Comparison of ENCODE assay signal across 13 cellular contexts in genomic region chr7:108189733-108190388, GRCh38. TPM values are rescaled to one million over a fixed set of nuclear protein-coding genes. Genes with fewer than 3 reads are reported as not detected.
A peak's percentile ranks its signal among the peaks of the same experiment; 100 is the strongest.
DNase-seq lines count a peak whose midpoint lies in the region; ATAC-seq, FAIRE-seq and TF ChIP-seq lines count a peak whose summit lies in the region.
"Had no signal": no experiment of that assay in that cellular context is flagged by ENCODE, and none has a peak within 500 bp of the region (broad histone marks: within the 10 kb centered on the region; RNA-seq: fewer than 3 reads in every experiment).

No MANE protein-coding gene starts in this region.

- no peak overlapping the region for H2AFZ ChIP-seq in smooth muscle cell (ENCODE audit: low read depth)

- DNase-seq in A549 (ENCODE audit: low read depth in 1 of 2, low spot score in 1 of 2): no peak
- DNase-seq in stimulated activated CD4-positive, alpha-beta T cell treated with anti-CD3 and anti-CD28 coated beads, Interleukin-1b, Interleukin-23, amount 100 ng/mL, for 48 hours: no peak
- DNase-seq in iPS-NIHi11 (ENCODE audit: low spot score): no peak
- no peak for DNase-seq in T1000 (lab: John Stamatoyannopoulos, UW)
- DNase-seq in smooth muscle cell (lab: John Stamatoyannopoulos, UW; ENCODE audit: unreplicated experiment): no peak
- DNase-seq: left cardiac atrium, NCI-H2227 treated with DMSO at 0.1 percent for 48 hours, SHP77 had no signal

- H3K4me3 ChIP-seq in A549: no peak overlapping the region
- H3K4me3 ChIP-seq in smooth muscle cell: no peak overlapping the region
- H3K4me3 ChIP-seq: vagina had no signal

- TF ChIP-seq EP300 in A549 (IDR thresholded peaks at IDR 0.05): no peak

- H3K27ac ChIP-seq in A549: no peak overlapping the region
- H3K27ac ChIP-seq in smooth muscle cell (ENCODE audit: low read depth): no peak overlapping the region
- H3K27ac ChIP-seq: vagina had no signal

- TF ChIP-seq CTCF in A549 (IDR thresholded peaks at IDR 0.05) (no peak), smooth muscle cell (IDR thresholded peaks at IDR 0.05; ENCODE audit: borderline replicate concordance, insufficient read depth, poor library complexity, severe bottlenecking) (no peak)

- ATAC-seq in A549 (no peak), GM18867 (IDR thresholded peaks at IDR 0.05; ENCODE audit: unreplicated experiment) (peak; percentile 90), GM21723 (IDR thresholded peaks at IDR 0.05; ENCODE audit: unreplicated experiment) (peak; percentile 95), HG03342 (IDR thresholded peaks at IDR 0.05; ENCODE audit: unreplicated experiment) (peak; percentile 92)
- ATAC-seq: left cardiac atrium had no signal

- FAIRE-seq in A549 (lab: Jason Lieb, UNC): no peak

- H3K4me2 ChIP-seq in A549: no peak overlapping the region
- H3K4me2 ChIP-seq in smooth muscle cell: no peak overlapping the region

- no peak for TF ChIP-seq RAD21 in A549 (conservative IDR thresholded peaks at IDR 0.05 in 1 of 2, IDR thresholded peaks at IDR 0.05 in 1 of 2)

- no peaks in the 10 kb centered on the region for H3K79me2 ChIP-seq in smooth muscle cell (ENCODE audit: low read depth)

- peaks cover 8% of the 10 kb centered on the region for H3K4me1 ChIP-seq in A549
- no peaks in the 10 kb centered on the region for H3K4me1 ChIP-seq in smooth muscle cell (ENCODE audit: low read depth)
- H3K4me1 ChIP-seq: vagina had no signal

- H3K36me3 ChIP-seq in smooth muscle cell (ENCODE audit: low read depth): no peaks in the 10 kb centered on the region
- H3K36me3 ChIP-seq: vagina had no signal

- TF ChIP-seq POLR2A in A549 (IDR thresholded peaks at IDR 0.05; ENCODE audit: low read length): no peak

- H4K20me1 ChIP-seq in smooth muscle cell (ENCODE audit: low read depth): no peaks in the 10 kb centered on the region

- WGBS in A549 (ENCODE audit: missing lambda C conversion rate): 81% methylated on average over 7 of the region's 7 CpGs
- WGBS in smooth muscle cell (ENCODE audit: low lambda C conversion rate): 82% methylated on average over 7 of the region's 7 CpGs

- no peak overlapping the region for H3K9ac ChIP-seq in smooth muscle cell (ENCODE audit: low read depth)

- H3F3A ChIP-seq in smooth muscle cell (ENCODE audit: low read depth): no peaks in the 10 kb centered on the region

- no peaks in the 10 kb centered on the region for H3K27me3 ChIP-seq in smooth muscle cell (ENCODE audit: low read depth)
- H3K27me3 ChIP-seq: vagina had no signal

- H3K9me3 ChIP-seq in A549 (0 out of 3 replicates have a peak, but pooled peaks cover 3% of the 10 kb centered on the region), smooth muscle cell (replicated peaks; ENCODE audit: low read depth) (no peaks in the 10 kb centered on the region)
- H3K9me3 ChIP-seq: vagina had no signal

- POLR2A ChIA-PET in A549 (lab: Yijun Ruan, JAX): no interaction called here

- CTCF ChIA-PET in A549 (lab: Yijun Ruan, JAX): interaction anchor here (0.7 kb wide), 1 partner anchor 9 kb away, joined by 3 read pairs; no protein-coding TSS in a partner anchor

TF ChIP-seq in A549, 52 proteins besides CTCF, POLR2A, EP300 and RAD21:
- TF ChIP-seq MAFK (IDR thresholded peaks at IDR 0.05; ENCODE audit: partially characterized antibody): peak; percentile 29
- no peak for TF ChIP-seq HOXB5 (CRISPR knock-in tag; IDR thresholded peaks at IDR 0.05)
- no peak for TF ChIP-seq MAX (IDR thresholded peaks at IDR 0.05)
- TF ChIP-seq RFX5 (IDR thresholded peaks at IDR 0.05): no peak
- TF ChIP-seq ZSCAN20 (CRISPR knock-in tag; IDR thresholded peaks at IDR 0.05): no peak
- no peak for TF ChIP-seq SMC3 (IDR thresholded peaks at IDR 0.05)

RNA-seq across cellular contexts. Expression of gene LAMB4, which starts 59.7 kb away (rescaled TPM):
- polyA plus RNA-seq in A549 (2011; rRNA removed): 0.13 and 0.26 TPM in 2 replicates
- polyA plus RNA-seq in A549 (2012; cell fraction: cytosol; rRNA removed): 0.14 and 0.15 TPM in 2 replicates
- polyA plus RNA-seq in A549 (2012; cell fraction: nucleus; rRNA removed): 0.24 and 0.31 TPM in 2 replicates
- polyA plus RNA-seq in A549 (2017; fragmentation: RNase III; extraction: RNeasy Plus Mini Kit Qiagen cat#74134 plus additional on column Dnase treatment): 0.19 to 0.45 TPM (median 0.38 TPM) in 3 replicates
- polyA minus RNA-seq in A549 (2011; rRNA and poly(A)+ RNA removed): 1.0 and 1.6 TPM in 2 replicates
- total RNA-seq in smooth muscle cell: 0.13 and 0.67 TPM in 2 replicates
- polyA plus RNA-seq in smooth muscle cell: 0.06 TPM in 1 of 2 replicates, not detected in the other
- total RNA-seq: activated CD8-positive, alpha-beta memory T cell treated with anti-CD3 and anti-CD28 coated beads for 36 hours had no signal

Comparison
In these comparisons a context has a peak if more than half of its experiments do, and no peak if none do; other contexts are left out.
1. ATAC-seq: peak in GM18867 (single experiment), GM21723 (single experiment) and HG03342 (single experiment); none in A549 (0 of 2).